31 cellular contexts compared by ENCODE assay signal in genomic region chr9:70439991-70440706, GRCh38. TPM values are rescaled to one million over a fixed set of nuclear protein-coding genes. Genes with fewer than 3 reads are reported as not detected.
DNase-seq lines count a peak whose midpoint lies in the region; ATAC-seq and TF ChIP-seq lines count a peak whose summit lies in the region.
"Had no signal": no experiment of that assay in that cellular context is flagged by ENCODE, and none has a peak within 500 bp of the region (broad histone marks: within the 10 kb centered on the region; RNA-seq: fewer than 3 reads in every experiment).

No MANE protein-coding gene starts in this region.

- no peaks in the 10 kb centered on the region for H3K9me3 Mint-ChIP-seq in glutamatergic neuron (ENCODE audit: unreplicated experiment)
- H3K9me3 Mint-ChIP-seq: activated B cell treated with CpG ODN at 0.5 μM for 24 hours; activated naive CD8-positive, alpha-beta T cell treated with anti-CD3 and anti-CD28 coated beads, Interleukin-2, amount 50 U/mL, for 24 hours; endodermal cell; H9 had no signal

- H3K4me1 ChIP-seq in left ventricle myocardium inferior (peaks cover 54% of the 10 kb centered on the region), heart right ventricle (peaks cover 0 to 45% (median 31%) of the 10 kb centered on the region in 9 donors), transverse colon (peaks cover 0 to 40% (median 26%) of the 10 kb centered on the region in 4 donors)
- H3K4me1 ChIP-seq: breast epithelium, Caco-2, pancreas had no signal

- TF ChIP-seq CTCF in left ventricle myocardium inferior (IDR thresholded peaks at IDR 0.05; ENCODE audit: borderline replicate concordance) (no peak), heart right ventricle (IDR thresholded peaks at IDR 0.05) (no peak), fibroblast of pulmonary artery (IDR thresholded peaks at IDR 0.05; ENCODE audit: low read length, missing control alignments) (no peak), transverse colon (IDR thresholded peaks at IDR 0.05) (no peak), glutamatergic neuron (IDR thresholded peaks at IDR 0.05; ENCODE audit: partially characterized antibody, unreplicated experiment) (no peak)

- TF ChIP-seq POLR2A in transverse colon (IDR thresholded peaks at IDR 0.05): no peak

- intact Hi-C loops in left ventricle myocardium inferior (cut with micrococcal nuclease) (no loop called here), heart right ventricle (cut with DNase I) (loop anchor here in 3 of 10 donors (2.0 to 5.0 kb wide), 2 partner anchors 19 to 42 kb away; no protein-coding TSS in a partner anchor), transverse colon (cut with DNase I; ENCODE audit: low total_unique reads) (no loop called here)

- no peak overlapping the region for H3K4me3 Mint-ChIP-seq in glutamatergic neuron (ENCODE audit: unreplicated experiment)
- H3K4me3 Mint-ChIP-seq: activated B cell treated with CpG ODN at 0.5 μM for 24 hours; activated naive CD8-positive, alpha-beta T cell treated with anti-CD3 and anti-CD28 coated beads, Interleukin-2, amount 50 U/mL, for 24 hours; endodermal cell; H9; nephron; stimulated activated naive B cell treated with anti-CD40 and anti-IgM and Interleukin-4, amounts not matched to agents 10 μg/mL and 1 μg/mL and 100 μg/mL, for 72 hours had no signal

- no peaks in the 10 kb centered on the region for H3K9me3 ChIP-seq in left ventricle myocardium inferior (replicated peaks)
- H3K9me3 ChIP-seq in heart right ventricle: no peaks in the 10 kb centered on the region
- no peaks in the 10 kb centered on the region for H3K9me3 ChIP-seq in transverse colon
- H3K9me3 ChIP-seq: BLaER1 treated with 17β-estradiol and CSF1 and Interleukin-3, amounts not matched to agents 10 nM and 100 nM; breast epithelium; Caco-2; pancreas; suprapubic skin had no signal

- TF ChIP-seq EP300 in transverse colon (IDR thresholded peaks at IDR 0.05; ENCODE audit: low read depth): no peak

- no peak for DNase-seq in left ventricle myocardium inferior
- no peak for DNase-seq in heart right ventricle
- peak; percentile 53 for DNase-seq in amniotic epithelial cell (ENCODE audit: low read depth)
- peak; percentile 32 for DNase-seq in fibroblast of pulmonary artery (ENCODE audit: low read depth)
- no peak for DNase-seq in transverse colon
- DNase-seq in cerebellum (ENCODE audit: low spot score): no peak
- no peak for DNase-seq in glutamatergic neuron
- DNase-seq: activated B cell treated with CpG ODN at 0.5 μM for 24 hours; activated CD4-positive, alpha-beta T cell treated with anti-CD3 and anti-CD28 coated beads, Interleukin-2, amount 50 U/mL, for 48 hours; activated effector memory CD4-positive, alpha-beta T cell treated with anti-CD3 and anti-CD28 coated beads, Interleukin-2, amount 50 U/mL, for 16 hours; activated naive CD8-positive, alpha-beta T cell treated with anti-CD3 and anti-CD28 coated beads, Interleukin-2, amount 50 U/mL, for 24 hours; Caco-2; DND-41; endodermal cell; H9; Kasumi-1; NCI-H1417; NCI-H510A; pancreas; PC-9; right cardiac atrium; SHP77; stimulated activated CD4-positive, alpha-beta T cell treated with anti-CD3 and anti-CD28 coated beads, Interleukin-12 subunit alpha, Interleukin-12 subunit beta, amount 100 ng/mL, for 4 hours; stimulated activated CD4-positive, alpha-beta T cell treated with anti-CD3 and anti-CD28 coated beads, Interleukin-4, amount 100 ng/mL, for 24 hours; stimulated activated naive B cell treated with anti-CD40 and anti-IgM and Interleukin-4, amounts not matched to agents 10 μg/mL and 1 μg/mL and 100 μg/mL, for 72 hours had no signal

- no peaks in the 10 kb centered on the region for H3K36me3 Mint-ChIP-seq in glutamatergic neuron (ENCODE audit: unreplicated experiment)
- H3K36me3 Mint-ChIP-seq: stimulated activated naive B cell treated with anti-CD40 and anti-IgM and Interleukin-4, amounts not matched to agents 10 μg/mL and 1 μg/mL and 100 μg/mL, for 72 hours had no signal

- 61 to 72% methylated on average over 5 of the region's 5 CpGs for WGBS in heart right ventricle, 2 donors
- WGBS in transverse colon (ENCODE audit: low coverage in 1 of 2), 2 donors: 26 to 28% methylated on average over 5 of the region's 5 CpGs

- ATAC-seq in heart right ventricle (no peak), GM18517 (IDR thresholded peaks at IDR 0.05; ENCODE audit: unreplicated experiment) (no peak)
- ATAC-seq: activated naive CD8-positive, alpha-beta T cell treated with anti-CD3 and anti-CD28 coated beads, Interleukin-2, amount 50 U/mL, for 24 hours; GM12878; right cardiac atrium; stimulated activated naive B cell treated with anti-CD40 and anti-IgM and Interleukin-4, amounts not matched to agents 10 μg/mL and 1 μg/mL and 100 μg/mL, for 72 hours had no signal

- H3K27me3 Mint-ChIP-seq in glutamatergic neuron (ENCODE audit: unreplicated experiment): peaks cover 2% of the 10 kb centered on the region
- H3K27me3 Mint-ChIP-seq: activated naive CD8-positive, alpha-beta T cell treated with anti-CD3 and anti-CD28 coated beads, Interleukin-2, amount 50 U/mL, for 24 hours had no signal

- H3K36me3 ChIP-seq in left ventricle myocardium inferior (no peaks in the 10 kb centered on the region), heart right ventricle (no peaks in the 10 kb centered on the region), transverse colon (no peaks in the 10 kb centered on the region)
- H3K36me3 ChIP-seq: BLaER1 treated with 17β-estradiol and CSF1 and Interleukin-3, amounts not matched to agents 10 nM and 100 nM; breast epithelium; pancreas; suprapubic skin had no signal

- no peaks in the 10 kb centered on the region for H3K27me3 ChIP-seq in left ventricle myocardium inferior (ENCODE audit: low read depth)
- H3K27me3 ChIP-seq in heart right ventricle: no peaks in the 10 kb centered on the region
- no peaks in the 10 kb centered on the region for H3K27me3 ChIP-seq in transverse colon
- H3K27me3 ChIP-seq: BLaER1 treated with 17β-estradiol and CSF1 and Interleukin-3, amounts not matched to agents 10 nM and 100 nM; breast epithelium; pancreas; suprapubic skin had no signal

- in situ Hi-C loops in transverse colon (cut with MboI; ENCODE audit: low pct_ligation_motif_present in 1 of 4, low pct_unique_long_range_greater_than_20kb in 1 of 4, low sequenced_read_pairs in 3 of 4): no loop called here

- H3K4me3 ChIP-seq in left ventricle myocardium inferior: no peak overlapping the region
- no peak overlapping the region for H3K4me3 ChIP-seq in heart right ventricle
- H3K4me3 ChIP-seq in fibroblast of pulmonary artery (replicated peaks; ENCODE audit: low read depth, low read length): no peak overlapping the region
- no peak overlapping the region for H3K4me3 ChIP-seq in transverse colon
- H3K4me3 ChIP-seq: BLaER1 treated with 17β-estradiol and CSF1 and Interleukin-3, amounts not matched to agents 10 nM and 100 nM; breast epithelium; GM12878; pancreas; PC-9; suprapubic skin had no signal

- H3K27ac Mint-ChIP-seq in glutamatergic neuron (ENCODE audit: unreplicated experiment): no peak overlapping the region
- H3K27ac Mint-ChIP-seq: activated B cell treated with CpG ODN at 0.5 μM for 24 hours; activated naive CD8-positive, alpha-beta T cell treated with anti-CD3 and anti-CD28 coated beads, Interleukin-2, amount 50 U/mL, for 24 hours; endodermal cell; H9; nephron; stimulated activated naive B cell treated with anti-CD40 and anti-IgM and Interleukin-4, amounts not matched to agents 10 μg/mL and 1 μg/mL and 100 μg/mL, for 72 hours had no signal

- H3K27ac ChIP-seq in left ventricle myocardium inferior (replicated peaks) (peak overlapping the region; percentile 87), heart right ventricle (peak overlapping the region in 3 of 10 donors; percentile 1 to 81 (median 69)), transverse colon (peak overlapping the region in 3 of 4 donors; percentile 67 to 87 (median 79))
- H3K27ac ChIP-seq: breast epithelium, pancreas, PC-9, suprapubic skin had no signal

- H3K4me1 Mint-ChIP-seq in glutamatergic neuron (ENCODE audit: low read depth, unreplicated experiment): no peaks in the 10 kb centered on the region
- H3K4me1 Mint-ChIP-seq: activated B cell treated with CpG ODN at 0.5 μM for 24 hours, H9, nephron had no signal

RNA-seq across cellular contexts. Expression of gene KLF9, which starts 25.7 kb away (rescaled TPM):
- 52.8 TPM for total RNA-seq in left ventricle myocardium inferior
- total RNA-seq in heart right ventricle: 10 to 100 TPM; 27.3 to 67.4 (median 41.1) TPM
- polyA plus RNA-seq in heart right ventricle: 10 to 100 TPM; 27.7 to 31.9 TPM
- 100 to 1,000 TPM in 1 of 4 donors, 10 to 100 TPM in 3; 60.3 to 111 (median 82.9) TPM for total RNA-seq in transverse colon
- 2.8 TPM for total RNA-seq in cerebellum
- 0.25 TPM for total RNA-seq in glutamatergic neuron (ENCODE audit: unreplicated experiment)

Comparison
In these comparisons a context has a peak if more than half of its experiments do, and no peak if none do; other contexts are left out.
1. DNase-seq: peak in amniotic epithelial cell (single experiment) and fibroblast of pulmonary artery (single experiment); none in left ventricle myocardium inferior (single experiment), heart right ventricle (0 of 2), transverse colon (single experiment), cerebellum (single experiment) and glutamatergic neuron (single experiment).